ENCODE assay signal across 26 cellular contexts in the genomic region with DNA sequence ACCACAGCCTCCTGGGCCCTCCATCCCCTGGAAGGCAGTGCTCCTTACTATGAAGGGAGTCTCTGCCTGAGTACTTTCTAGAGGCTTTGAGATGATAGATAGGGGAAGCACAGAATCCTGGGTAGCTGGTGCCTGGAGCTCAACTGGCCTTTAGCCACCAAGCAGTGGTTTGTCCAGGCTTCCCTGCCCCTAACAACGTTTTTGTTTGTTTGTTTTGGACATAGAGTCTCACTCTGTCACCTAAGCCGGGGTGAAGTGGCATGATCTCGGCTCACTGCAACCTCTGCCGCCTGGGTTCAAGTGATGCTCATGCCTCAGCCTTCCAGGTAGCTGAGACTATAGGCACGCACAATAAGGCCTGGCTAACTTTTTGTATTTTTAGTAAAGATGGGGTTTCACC.
"Had no signal": no experiment of that assay in that cellular context is flagged by ENCODE, and none has a peak within 500 bp of the region (broad histone marks: within the 10 kb centered on the region; RNA-seq: fewer than 3 reads in every experiment).

No MANE protein-coding gene starts in this region.

- H3K27me3 ChIP-seq: neural progenitor cell, ovary, right lobe of liver, sigmoid colon, testis, tibial artery, transverse colon, upper lobe of right lung, uterus had no signal

- H3K4me1 ChIP-seq: neural progenitor cell, parathyroid adenoma, psoas muscle, right lobe of liver, sigmoid colon, suprapubic skin, testis, tibial artery, transverse colon, upper lobe of right lung, uterus had no signal

- H3K4me3 ChIP-seq: neural progenitor cell, ovary, psoas muscle, right lobe of liver, sigmoid colon, suprapubic skin, testis, tibial artery, transverse colon, upper lobe of right lung, uterus had no signal

- H3K9me3 ChIP-seq: ovary, psoas muscle, right lobe of liver, sigmoid colon, suprapubic skin, testis, tibial artery, transverse colon, upper lobe of right lung, uterus had no signal

- DNase-seq: natural killer cell; occipital lobe; ovary; posterior cingulate gyrus; psoas muscle; right cardiac atrium; right lobe of liver; sigmoid colon; small intestine; stimulated activated CD4-positive, alpha-beta T cell treated with anti-CD3 and anti-CD28 coated beads, Interleukin-12 subunit alpha, Interleukin-12 subunit beta, amount 100 ng/mL, for 4 hours; stimulated activated CD4-positive, alpha-beta T cell treated with anti-CD3 and anti-CD28 coated beads, Interleukin-1b, Interleukin-23, amount 100 ng/mL, for 48 hours; stimulated activated CD4-positive, alpha-beta T cell treated with anti-CD3 and anti-CD28 coated beads, Interleukin-4, amount 100 ng/mL, for 1 hour; stimulated activated CD4-positive, alpha-beta T cell treated with anti-CD3 and anti-CD28 coated beads, Interleukin-4, amount 100 ng/mL, for 4 hours; stimulated activated CD8-positive, alpha-beta memory T cell treated with anti-CD3 and anti-CD28 coated beads, Interleukin-4, amount 100 ng/mL, for 48 hours; stimulated activated naive CD4-positive, alpha-beta T cell; stimulated activated naive CD8-positive, alpha-beta T cell treated with anti-CD3 and anti-CD28 coated beads, Interleukin-15, amount 100 ng/mL, for 72 hours; stimulated activated naive CD8-positive, alpha-beta T cell treated with anti-CD3 and anti-CD28 coated beads, Interleukin-15, Interleukin-2, amounts not matched to agents 100 U/mL and 50 U/mL, for 24 hours; substantia nigra; testis; tibial artery; transverse colon; upper lobe of right lung; uterus had no signal

- H3K27ac ChIP-seq: neural progenitor cell, ovary, parathyroid adenoma, psoas muscle, right lobe of liver, sigmoid colon, suprapubic skin, testis, tibial artery, transverse colon, upper lobe of right lung, uterus had no signal

- H3K36me3 ChIP-seq: neural progenitor cell, ovary, right lobe of liver, sigmoid colon, suprapubic skin, tibial artery, transverse colon, upper lobe of right lung, uterus had no signal
